13 cellular contexts compared by ENCODE assay signal in the genomic region with DNA sequence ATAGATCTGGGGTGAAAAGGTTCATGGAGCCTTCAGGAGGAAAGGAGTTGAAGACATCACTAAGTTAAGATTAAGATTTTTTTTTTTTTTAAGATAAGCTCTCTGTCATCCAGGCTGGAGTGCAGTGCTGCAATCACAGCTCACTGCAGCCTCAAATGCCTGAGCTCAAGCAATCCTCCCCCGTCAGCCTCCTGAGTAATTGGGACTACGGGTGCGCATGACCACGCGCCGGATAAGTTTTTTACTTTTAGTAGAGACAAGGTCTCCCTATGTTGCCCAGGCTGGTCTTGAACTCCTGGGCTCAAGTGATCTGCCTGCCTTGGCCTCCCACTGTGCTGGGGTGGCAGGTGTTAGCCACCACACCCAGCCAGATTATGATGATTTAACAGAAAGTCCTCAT. TPM values are rescaled to one million over a fixed set of nuclear protein-coding genes. Genes with fewer than 3 reads are reported as not detected.
DNase-seq lines count a peak whose midpoint lies in the region; TF ChIP-seq lines count a peak whose summit lies in the region.
"Had no signal": no experiment of that assay in that cellular context is flagged by ENCODE, and none has a peak within 500 bp of the region (broad histone marks: within the 10 kb centered on the region; RNA-seq: fewer than 3 reads in every experiment).

No MANE protein-coding gene starts in this region.

- no peaks in the 10 kb centered on the region for H3K36me3 Mint-ChIP-seq in activated naive CD4-positive, alpha-beta T cell treated with anti-CD3 and anti-CD28 coated beads, Interleukin-2, amount 50 U/mL, for 24 hours
- no peaks in the 10 kb centered on the region for H3K36me3 Mint-ChIP-seq in activated naive CD4-positive, alpha-beta T cell treated with anti-CD3 and anti-CD28 coated beads, Interleukin-2, amount 10 ng/mL, durations not matched to agents 7 days and 5 days
- peaks cover 8% of the 10 kb centered on the region for H3K36me3 Mint-ChIP-seq in brain
- H3K36me3 Mint-ChIP-seq: CD8-positive, alpha-beta T cell had no signal

- peak overlapping the region; percentile 41 for H3K27ac Mint-ChIP-seq in activated naive CD4-positive, alpha-beta T cell treated with anti-CD3 and anti-CD28 coated beads, Interleukin-2, amount 50 U/mL, for 24 hours
- no peak overlapping the region for H3K27ac Mint-ChIP-seq in activated naive CD4-positive, alpha-beta T cell treated with anti-CD3 and anti-CD28 coated beads, Interleukin-2, amount 10 ng/mL, durations not matched to agents 7 days and 5 days
- H3K27ac Mint-ChIP-seq in brain, result peak overlapping the region in 3 of 5 experiments; percentile 56 to 77 (median 58)
- H3K27ac Mint-ChIP-seq: CD8-positive, alpha-beta T cell had no signal

- H3K4me1 Mint-ChIP-seq in activated naive CD4-positive, alpha-beta T cell treated with anti-CD3 and anti-CD28 coated beads, Interleukin-2, amount 50 U/mL, for 24 hours, result no peaks in the 10 kb centered on the region
- no peaks in the 10 kb centered on the region for H3K4me1 Mint-ChIP-seq in activated naive CD4-positive, alpha-beta T cell treated with anti-CD3 and anti-CD28 coated beads, Interleukin-2, amount 10 ng/mL, durations not matched to agents 7 days and 5 days
- H3K4me1 Mint-ChIP-seq in brain, result peaks cover 67% of the 10 kb centered on the region

- no peak for TF ChIP-seq CTCF in brain (conservative IDR thresholded peaks at IDR 0.05)

- CTCF ChIA-PET in activated naive CD4-positive, alpha-beta T cell treated with anti-CD3 and anti-CD28 coated beads, Interleukin-2, amount 10 ng/mL, durations not matched to agents 7 days and 5 days (lab: Charles Lee), result no interaction called here

- no peak overlapping the region for H3K4me3 Mint-ChIP-seq in activated naive CD4-positive, alpha-beta T cell treated with anti-CD3 and anti-CD28 coated beads, Interleukin-2, amount 50 U/mL, for 24 hours
- no peak overlapping the region for H3K4me3 Mint-ChIP-seq in activated naive CD4-positive, alpha-beta T cell treated with anti-CD3 and anti-CD28 coated beads, Interleukin-2, amount 10 ng/mL, durations not matched to agents 7 days and 5 days
- H3K4me3 Mint-ChIP-seq in brain, result peak overlapping the region in 4 of 5 experiments; percentile 15 to 92 (median 44)
- H3K4me3 Mint-ChIP-seq: CD8-positive, alpha-beta T cell; H9 had no signal

- H3K9me3 Mint-ChIP-seq in activated naive CD4-positive, alpha-beta T cell treated with anti-CD3 and anti-CD28 coated beads, Interleukin-2, amount 50 U/mL, for 24 hours, result no peaks in the 10 kb centered on the region
- H3K9me3 Mint-ChIP-seq in activated naive CD4-positive, alpha-beta T cell treated with anti-CD3 and anti-CD28 coated beads, Interleukin-2, amount 10 ng/mL, durations not matched to agents 7 days and 5 days, result no peaks in the 10 kb centered on the region
- peaks cover 0 to 2% (median 0%) of the 10 kb centered on the region in 5 experiments for H3K9me3 Mint-ChIP-seq in brain
- H3K9me3 Mint-ChIP-seq: CD8-positive, alpha-beta T cell; H9 had no signal

- H3K27me3 Mint-ChIP-seq in activated naive CD4-positive, alpha-beta T cell treated with anti-CD3 and anti-CD28 coated beads, Interleukin-2, amount 50 U/mL, for 24 hours, result peaks cover 2% of the 10 kb centered on the region
- H3K27me3 Mint-ChIP-seq in activated naive CD4-positive, alpha-beta T cell treated with anti-CD3 and anti-CD28 coated beads, Interleukin-2, amount 10 ng/mL, durations not matched to agents 7 days and 5 days, result peaks cover 59% of the 10 kb centered on the region
- H3K27me3 Mint-ChIP-seq in brain, result no peaks in the 10 kb centered on the region

- no peak for DNase-seq in activated naive CD4-positive, alpha-beta T cell treated with anti-CD3 and anti-CD28 coated beads, Interleukin-2, amount 10 ng/mL, durations not matched to agents 7 days and 5 days
- DNase-seq in retina (peak; percentile 0), OCI-M1 (lab: John Stamatoyannopoulos, UW) (no peak), HT-29 (ENCODE audit: low spot score) (no peak)
- DNase-seq in activated CD4-positive, alpha-beta T cell treated with anti-CD3 and anti-CD28 coated beads for 4 hours, result no peak
- DNase-seq: Calu3; CD8-positive, alpha-beta T cell; DMS 273 treated with DMSO at 0.1 percent for 48 hours; DMS53; DND-41; H9 had no signal

RNA-seq across cellular contexts. Expression of a gene that starts 7.7 kb away (rescaled TPM):
- polyA plus RNA-seq in brain (ENCODE audit: insufficient read depth, low read depth, low replicate concordance), result 12.0 TPM
- 0.05 and 0.60 TPM in 2 replicates for total RNA-seq in HT-29 (2014; rRNA removed; shearing (Covaris generic))

Comparison
In these comparisons a context has a peak if more than half of its experiments do, and no peak if none do; other contexts are left out.
1. H3K4me3 Mint-ChIP-seq: peak in brain (4 of 5); none in activated naive CD4-positive, alpha-beta T cell treated with anti-CD3 and anti-CD28 coated beads, Interleukin-2, amount 50 U/mL, for 24 hours (single experiment) and activated naive CD4-positive, alpha-beta T cell treated with anti-CD3 and anti-CD28 coated beads, Interleukin-2, amount 10 ng/mL, durations not matched to agents 7 days and 5 days (single experiment).